In genomic region chr14:75711134-75711795, GRCh38 we compare ENCODE assay signal across 8 cellular contexts. TPM values are rescaled to one million over a fixed set of nuclear protein-coding genes. Genes with fewer than 3 reads are reported as not detected.
DNase-seq lines count a peak whose midpoint lies in the region; ATAC-seq and TF ChIP-seq lines count a peak whose summit lies in the region.

No MANE protein-coding gene starts in this region.

- peaks cover 0 to 3% (median 1%) of the 10 kb centered on the region in 4 donors for H3K36me3 ChIP-seq in liver (ENCODE audit: control insufficient read depth in 4 of 4, insufficient read depth in 3 of 4, low read depth in 1 of 4, low read length in 3 of 4)
- peaks cover 8% of the 10 kb centered on the region for H3K36me3 ChIP-seq in upper lobe of right lung

- TF ChIP-seq CTCF in AG09319 (IDR thresholded peaks at IDR 0.05; ENCODE audit: low read depth, low read length) (peak; percentile 90), GM12874 (IDR thresholded peaks at IDR 0.05; ENCODE audit: insufficient read depth, low read depth, low read length) (peak; percentile 78), coronary artery (IDR thresholded peaks at IDR 0.05) (peak; percentile 65), liver (IDR thresholded peaks at IDR 0.05; ENCODE audit: low read depth, low read length, missing input control) (peak; percentile 53), upper lobe of right lung (IDR thresholded peaks at IDR 0.05) (peak; percentile 62)

- peak; percentile 77 to 85 for TF ChIP-seq RAD21 in liver (IDR thresholded peaks at IDR 0.05)

- 90% methylated on average over 4 of the region's 4 CpGs for WGBS in liver

- intact Hi-C loops in upper lobe of right lung (cut with DNase I): no loop called here

- no peak overlapping the region for H3K4me3 ChIP-seq in coronary artery
- H3K4me3 ChIP-seq in liver (ENCODE audit: low read depth in 1 of 3, low read length in 3 of 3): no peak overlapping the region
- H3K4me3 ChIP-seq in upper lobe of right lung: no peak overlapping the region

- H3K4me1 ChIP-seq in liver (ENCODE audit: control insufficient read depth in 4 of 4, insufficient read depth in 4 of 4, low read length in 3 of 4) (peaks cover 2 to 8% (median 4%) of the 10 kb centered on the region in 4 donors), upper lobe of right lung (peaks cover 15% of the 10 kb centered on the region)

- peak overlapping the region; percentile 62 to 85 for H3K27ac ChIP-seq in coronary artery
- peak overlapping the region; percentile 25 to 29 for H3K27ac ChIP-seq in liver (ENCODE audit: low read depth in 1 of 2, low read length in 2 of 2)
- H3K27ac ChIP-seq in upper lobe of right lung: peak overlapping the region; percentile 72

- H3K27me3 ChIP-seq in liver (ENCODE audit: control insufficient read depth in 4 of 4, insufficient read depth in 4 of 4, low read length in 3 of 4) (no peaks in the 10 kb centered on the region), upper lobe of right lung (no peaks in the 10 kb centered on the region)

- peak; percentile 75 for ATAC-seq in upper lobe of right lung
- no peak for ATAC-seq in HG02623 (IDR thresholded peaks at IDR 0.05; ENCODE audit: unreplicated experiment)
- ATAC-seq in HG02970 (IDR thresholded peaks at IDR 0.05; ENCODE audit: low FRiP score, unreplicated experiment): no peak

- H3K9ac ChIP-seq in liver (ENCODE audit: low read depth in 1 of 2, low read length in 2 of 2): no peak overlapping the region

- no peaks in the 10 kb centered on the region for H3K9me3 ChIP-seq in liver (ENCODE audit: control insufficient read depth in 4 of 4, low read length in 3 of 4)
- H3K9me3 ChIP-seq in upper lobe of right lung: no peaks in the 10 kb centered on the region

- peak; percentile 34 for DNase-seq in AG09319 (ENCODE audit: extremely low read depth, low read depth)
- DNase-seq in NCI-H748 treated with DMSO at 0.1 percent for 48 hours (lab: John Stamatoyannopoulos, UW): peak; percentile 16
- DNase-seq in coronary artery (ENCODE audit: low spot score): no peak
- DNase-seq in upper lobe of right lung: no peak

TF ChIP-seq in liver, 16 proteins besides CTCF, POLR2A, EP300 and RAD21:
- TF ChIP-seq YY1 (IDR thresholded peaks at IDR 0.05) (peak; percentile 7), GABPA (IDR thresholded peaks at IDR 0.05 in 1 of 2, conservative IDR thresholded peaks at IDR 0.05 in 1 of 2) (no peak)

RNA-seq across cellular contexts. Expression of gene TTLL5, which starts 50.2 kb away (rescaled TPM):
- total RNA-seq in liver: 10 to 100 TPM; 14.0 to 14.2 TPM
- 1 to 10 TPM; 4.3 to 5.7 TPM for polyA plus RNA-seq in liver
- 26.0 TPM for total RNA-seq in upper lobe of right lung

RNA-seq across cellular contexts. Expression of gene ERG28, which starts 50.6 kb away (rescaled TPM):
- 10 to 100 TPM; 17.1 to 17.6 TPM for total RNA-seq in liver
- polyA plus RNA-seq in liver: 10 to 100 TPM; 40.9 to 43.5 TPM
- 36.1 TPM for total RNA-seq in upper lobe of right lung

Comparison
In these comparisons a context has a peak if more than half of its experiments do, and no peak if none do; other contexts are left out.
1. DNase-seq: peak in AG09319 (single experiment) and NCI-H748 treated with DMSO at 0.1 percent for 48 hours (single experiment); none in coronary artery (single experiment) and upper lobe of right lung (single experiment).
2. Peak in every context shown above with its lines, with median percentiles within 50 percentile points of each other: CTCF ChIP-seq and H3K27ac ChIP-seq.